ENCODE assay signal across 1 cellular context in the genomic region with DNA sequence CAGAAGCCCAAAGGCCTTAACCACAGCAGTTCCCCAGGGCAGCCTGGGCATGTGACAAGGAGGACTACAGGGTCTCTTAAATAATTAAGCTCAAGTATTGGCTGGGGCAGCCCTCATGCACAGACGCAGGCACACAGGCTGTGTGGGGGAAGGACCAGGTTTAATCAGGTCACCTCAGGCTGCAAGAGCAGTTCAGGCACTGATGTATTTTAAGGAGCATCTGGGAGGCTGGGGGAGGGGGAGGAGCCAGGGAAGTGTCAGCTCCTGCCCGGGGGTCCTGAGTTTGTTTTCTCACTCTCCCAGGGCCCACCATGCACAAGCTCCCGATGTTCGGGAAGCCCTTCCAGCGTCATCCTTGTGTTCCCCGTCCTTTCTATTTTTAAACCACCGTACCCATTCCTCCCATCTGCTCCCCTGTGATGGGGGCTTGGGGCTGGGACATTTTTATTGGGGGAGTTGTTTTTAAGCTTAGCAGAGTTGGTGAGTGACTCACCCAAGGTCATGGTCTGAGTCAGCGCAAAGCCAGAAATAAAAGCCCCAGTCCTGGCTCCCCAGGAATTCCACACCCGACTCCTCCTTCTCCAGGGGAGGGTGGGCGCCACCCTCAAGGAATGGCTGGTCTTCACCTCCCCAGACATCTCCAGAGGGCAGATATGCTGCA.
A peak's percentile ranks its signal among the peaks of the same experiment; 100 is the strongest.
TF ChIP-seq lines count a peak whose summit lies in the region.

No MANE protein-coding gene starts in this region.

TF ChIP-seq in HEK293, 187 proteins besides CTCF, POLR2A, EP300 and RAD21 (continued from another document):
- no peak for TF ChIP-seq SP3 (tag by site-specific recombination; IDR thresholded peaks at IDR 0.05)
- peak; percentile 87 for TF ChIP-seq ZNF341 (tag by site-specific recombination; IDR thresholded peaks at IDR 0.05; ENCODE audit: low read depth)
- TF ChIP-seq, protein P1, sequence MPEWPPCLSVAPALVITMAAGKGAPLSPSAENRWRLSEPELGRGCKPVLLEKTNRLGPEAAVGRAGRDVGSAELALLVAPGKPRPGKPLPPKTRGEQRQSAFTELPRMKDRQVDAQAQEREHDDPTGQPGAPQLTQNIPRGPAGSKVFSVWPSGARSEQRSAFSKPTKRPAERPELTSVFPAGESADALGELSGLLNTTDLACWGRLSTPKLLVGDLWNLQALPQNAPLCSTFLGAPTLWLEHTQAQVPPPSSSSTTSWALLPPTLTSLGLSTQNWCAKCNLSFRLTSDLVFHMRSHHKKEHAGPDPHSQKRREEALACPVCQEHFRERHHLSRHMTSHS (tag by site-specific recombination; IDR thresholded peaks at IDR 0.05), result no peak
- TF ChIP-seq ZNF549 (tag by site-specific recombination; IDR thresholded peaks at IDR 0.05), result no peak
- peak; percentile 93 for TF ChIP-seq GLIS1 (tag by site-specific recombination; IDR thresholded peaks at IDR 0.05)
- TF ChIP-seq ZIC2 (tag by site-specific recombination; IDR thresholded peaks at IDR 0.05), result 0 out of 2 replicates have a peak, but pooled peaks have one; percentile 4
- no peak for TF ChIP-seq HOXA7 (CRISPR knock-in tag; IDR thresholded peaks at IDR 0.05; ENCODE audit: borderline replicate concordance)
- no peak for TF ChIP-seq PBX3 (CRISPR knock-in tag; IDR thresholded peaks at IDR 0.05)
- TF ChIP-seq ZNF335 (tag by site-specific recombination; conservative IDR thresholded peaks at IDR 0.05), result no peak
- TF ChIP-seq, protein P2, sequence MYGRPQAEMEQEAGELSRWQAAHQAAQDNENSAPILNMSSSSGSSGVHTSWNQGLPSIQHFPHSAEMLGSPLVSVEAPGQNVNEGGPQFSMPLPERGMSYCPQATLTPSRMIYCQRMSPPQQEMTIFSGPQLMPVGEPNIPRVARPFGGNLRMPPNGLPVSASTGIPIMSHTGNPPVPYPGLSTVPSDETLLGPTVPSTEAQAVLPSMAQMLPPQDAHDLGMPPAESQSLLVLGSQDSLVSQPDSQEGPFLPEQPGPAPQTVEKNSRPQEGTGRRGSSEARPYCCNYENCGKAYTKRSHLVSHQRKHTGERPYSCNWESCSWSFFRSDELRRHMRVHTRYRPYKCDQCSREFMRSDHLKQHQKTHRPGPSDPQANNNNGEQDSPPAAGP (tag by site-specific recombination; IDR thresholded peaks at IDR 0.05), result peak; percentile 66
- TF ChIP-seq, protein P3, sequence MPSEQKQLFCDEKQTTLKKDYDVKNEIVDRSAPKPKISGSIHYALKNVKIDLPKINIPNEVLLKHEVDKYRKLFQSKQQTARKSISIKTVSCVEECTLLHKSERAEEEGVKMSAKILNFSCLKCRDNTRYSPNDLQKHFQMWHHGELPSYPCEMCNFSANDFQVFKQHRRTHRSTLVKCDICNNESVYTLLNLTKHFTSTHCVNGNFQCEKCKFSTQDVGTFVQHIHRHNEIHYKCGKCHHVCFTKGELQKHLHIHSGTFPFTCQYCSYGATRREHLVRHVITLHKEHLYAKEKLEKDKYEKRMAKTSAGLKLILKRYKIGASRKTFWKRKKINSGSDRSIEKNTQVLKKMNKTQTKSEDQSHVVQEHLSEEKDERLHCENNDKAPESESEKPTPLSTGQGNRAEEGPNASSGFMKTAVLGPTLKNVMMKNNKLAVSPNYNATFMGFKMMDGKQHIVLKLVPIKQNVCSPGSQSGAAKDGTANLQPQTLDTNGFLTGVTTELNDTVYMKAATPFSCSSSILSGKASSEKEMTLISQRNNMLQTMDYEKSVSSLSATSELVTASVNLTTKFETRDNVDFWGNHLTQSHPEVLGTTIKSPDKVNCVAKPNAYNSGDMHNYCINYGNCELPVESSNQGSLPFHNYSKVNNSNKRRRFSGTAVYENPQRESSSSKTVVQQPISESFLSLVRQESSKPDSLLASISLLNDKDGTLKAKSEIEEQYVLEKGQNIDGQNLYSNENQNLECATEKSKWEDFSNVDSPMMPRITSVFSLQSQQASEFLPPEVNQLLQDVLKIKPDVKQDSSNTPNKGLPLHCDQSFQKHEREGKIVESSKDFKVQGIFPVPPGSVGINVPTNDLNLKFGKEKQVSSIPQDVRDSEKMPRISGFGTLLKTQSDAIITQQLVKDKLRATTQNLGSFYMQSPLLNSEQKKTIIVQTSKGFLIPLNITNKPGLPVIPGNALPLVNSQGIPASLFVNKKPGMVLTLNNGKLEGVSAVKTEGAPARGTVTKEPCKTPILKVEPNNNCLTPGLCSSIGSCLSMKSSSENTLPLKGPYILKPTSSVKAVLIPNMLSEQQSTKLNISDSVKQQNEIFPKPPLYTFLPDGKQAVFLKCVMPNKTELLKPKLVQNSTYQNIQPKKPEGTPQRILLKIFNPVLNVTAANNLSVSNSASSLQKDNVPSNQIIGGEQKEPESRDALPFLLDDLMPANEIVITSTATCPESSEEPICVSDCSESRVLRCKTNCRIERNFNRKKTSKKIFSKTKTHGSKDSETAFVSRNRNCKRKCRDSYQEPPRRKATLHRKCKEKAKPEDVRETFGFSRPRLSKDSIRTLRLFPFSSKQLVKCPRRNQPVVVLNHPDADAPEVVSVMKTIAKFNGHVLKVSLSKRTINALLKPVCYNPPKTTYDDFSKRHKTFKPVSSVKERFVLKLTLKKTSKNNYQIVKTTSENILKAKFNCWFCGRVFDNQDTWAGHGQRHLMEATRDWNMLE (tag by site-specific recombination; conservative IDR thresholded peaks at IDR 0.05; ENCODE audit: low read depth), result no peak
- no peak for TF ChIP-seq SCRT2 (tag by site-specific recombination; IDR thresholded peaks at IDR 0.05)
- TF ChIP-seq IKZF3 (tag by site-specific recombination; IDR thresholded peaks at IDR 0.05), result no peak
- TF ChIP-seq TSHZ1 (tag by site-specific recombination; IDR thresholded peaks at IDR 0.05; ENCODE audit: borderline replicate concordance), result no peak
- no peak for TF ChIP-seq SCRT1 (tag by site-specific recombination; IDR thresholded peaks at IDR 0.05; ENCODE audit: borderline replicate concordance)
- TF ChIP-seq ZBTB21 (tag by site-specific recombination; IDR thresholded peaks at IDR 0.05), result no peak
- no peak for TF ChIP-seq ZNF248 (tag by site-specific recombination; IDR thresholded peaks at IDR 0.05)
- peak; percentile 63 for TF ChIP-seq PATZ1 (tag by site-specific recombination; IDR thresholded peaks at IDR 0.05)
- no peak for TF ChIP-seq ZNF146 (tag by site-specific recombination; IDR thresholded peaks at IDR 0.05)
- TF ChIP-seq ZNF76 (tag by site-specific recombination; IDR thresholded peaks at IDR 0.05; ENCODE audit: borderline replicate concordance, low read depth), result no peak
- no peak for TF ChIP-seq ZNF521 (tag by site-specific recombination; IDR thresholded peaks at IDR 0.05)
- no peak for TF ChIP-seq GFI1B (tag by site-specific recombination; IDR thresholded peaks at IDR 0.05)
- no peak for TF ChIP-seq ZNF175 (tag by site-specific recombination; IDR thresholded peaks at IDR 0.05)
- TF ChIP-seq BCL6B (tag by site-specific recombination; IDR thresholded peaks at IDR 0.05), result no peak
- TF ChIP-seq ZNF302 (tag by site-specific recombination; IDR thresholded peaks at IDR 0.05; ENCODE audit: low read depth), result no peak
